In the genomic region with DNA sequence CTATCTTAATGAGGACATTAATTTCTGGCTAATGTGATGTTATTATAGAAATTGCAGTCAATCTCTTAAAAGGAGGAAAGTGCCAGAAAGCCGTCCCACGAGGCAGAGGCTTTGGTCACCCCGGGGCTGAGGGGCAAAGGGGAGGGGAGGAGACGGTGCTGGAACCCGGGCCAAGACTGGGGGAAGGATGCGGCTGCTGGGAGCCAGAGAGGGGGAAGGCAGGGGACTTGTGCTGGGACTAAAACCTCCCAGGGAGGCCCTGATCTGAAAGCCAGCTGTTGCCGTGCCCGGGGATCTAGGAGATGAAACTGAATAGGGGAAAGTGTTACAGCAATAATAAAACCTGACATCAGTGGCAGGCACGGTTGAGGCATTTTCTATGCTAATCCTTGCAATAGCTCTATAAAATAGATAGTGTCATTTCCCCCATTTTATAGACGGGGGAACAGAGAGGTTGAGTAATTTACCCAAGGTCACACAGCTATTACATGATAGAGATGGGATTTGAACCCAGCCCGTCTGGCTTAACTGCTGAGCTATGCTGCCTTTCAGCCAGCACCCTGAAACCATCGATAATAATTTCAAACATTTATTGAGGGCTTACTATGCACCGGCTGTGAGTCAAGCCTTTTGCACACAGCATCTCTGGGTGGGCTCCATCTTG, we compare ENCODE assay signal across 6 cellular contexts.
DNase-seq lines count a peak whose midpoint lies in the region; ATAC-seq, FAIRE-seq and TF ChIP-seq lines count a peak whose summit lies in the region.
"Not testable (repeated sequence)": the region's sequence is repeated elsewhere in the genome, so short reads cannot be mapped to it uniquely, and the experiment has no call there.

No MANE protein-coding gene starts in this region.

- not testable (repeated sequence) for H3K23me2 ChIP-seq in H9 (ENCODE audit: insufficient read length, low read depth, low read length, poor library complexity, severe bottlenecking)

- not testable (repeated sequence) for H3K9ac ChIP-seq in H9 (ENCODE audit: extremely low read depth, insufficient read length, low read length); K562 (ENCODE audit: insufficient read depth in 1 of 2, low read depth in 2 of 2, low read length in 2 of 2); kidney (ENCODE audit: low read length in 2 of 2)

- H4K20me1 ChIP-seq in H9 (ENCODE audit: control insufficient read depth, insufficient read depth, insufficient read length); K562 (replicated peaks; ENCODE audit: control insufficient read depth, insufficient read depth, low read length): not testable (repeated sequence)

- DNase-seq in H9; K562 (ENCODE audit: extremely low read depth in 1 of 4, low spot score in 3 of 4); left cardiac atrium: not testable (repeated sequence)
- DNase-seq in NCI-H82 (lab: John Stamatoyannopoulos, UW): peak; percentile 52
- peak; percentile 85 for DNase-seq in kidney
- DNase-seq in midbrain (lab: John Stamatoyannopoulos, UW): peak; percentile 25

- H3K79me1 ChIP-seq in H9 (ENCODE audit: insufficient read depth, low read depth, low read length, poor library complexity, severe bottlenecking): not testable (repeated sequence)

- H3K79me2 ChIP-seq in H9 (ENCODE audit: insufficient read depth, low read length); K562 (ENCODE audit: control insufficient read depth, insufficient read depth, low read length): not testable (repeated sequence)

- H3K4ac ChIP-seq in H9 (ENCODE audit: low read depth, low read length): not testable (repeated sequence)

- BruUV-seq in K562 (replicated peaks; lab: Mats Ljungman, UMichigan): not testable (repeated sequence)

- H3K36me3 Mint-ChIP-seq in H9 (ENCODE audit: insufficient read depth in 1 of 3, low read depth in 3 of 3): not testable (repeated sequence)

- not testable (repeated sequence) for H3T11ph ChIP-seq in H9 (ENCODE audit: low read length)

- H3K9me3 ChIP-seq in H9 (ENCODE audit: control insufficient read depth, low read depth, low read length); K562 (replicated peaks; ENCODE audit: control insufficient read depth, insufficient read depth, low read depth, low read length); kidney (ENCODE audit: control insufficient read depth in 1 of 2, low read length in 2 of 2): not testable (repeated sequence)

- H2BK12ac ChIP-seq in H9 (ENCODE audit: insufficient read length, low read depth, low read length): not testable (repeated sequence)

- TF ChIP-seq EP300 in K562 (IDR thresholded peaks at IDR 0.05; ENCODE audit: low read length): not testable (repeated sequence)

- H4K5ac ChIP-seq in H9 (ENCODE audit: insufficient read length, low read depth, low read length): not testable (repeated sequence)

- POLR2A ChIA-PET in K562 (lab: Yijun Ruan, JAX): not testable (repeated sequence)

- in situ Hi-C loops in K562 (cut with MboI): not testable (repeated sequence)

- H3K9me1 ChIP-seq in K562 (ENCODE audit: control insufficient read depth, insufficient read depth, low read length): not testable (repeated sequence)

- H3K27ac Mint-ChIP-seq in H9: peak overlapping the region in 2 of 3 experiments; percentile 60 to 90; a peak in 1 of 7 replicates

- not testable (repeated sequence) for H3K27me3 Mint-ChIP-seq in H9 (ENCODE audit: low read depth)

- intact Hi-C loops in K562 (cut with micrococcal nuclease); left cardiac atrium (cut with DNase I); kidney (cut with DNase I): not testable (repeated sequence)

- H4K8ac ChIP-seq in H9 (replicated peaks; ENCODE audit: insufficient read length, low read depth, low read length): not testable (repeated sequence)

- TF ChIP-seq POLR2A in K562 (conservative IDR thresholded peaks at IDR 0.05): not testable (repeated sequence)

- H2BK20ac ChIP-seq in H9 (ENCODE audit: low read depth, low read length, poor library complexity, severe bottlenecking): not testable (repeated sequence)

- H3K27me3 ChIP-seq in H9 (ENCODE audit: insufficient read depth, low read length); K562 (ENCODE audit: control insufficient read depth in 2 of 2, insufficient read depth in 2 of 2, low read length in 2 of 2): not testable (repeated sequence)

- H2BK120ac ChIP-seq in H9 (ENCODE audit: low read depth, low read length, poor library complexity, severe bottlenecking): not testable (repeated sequence)

- CTCF ChIA-PET in K562 (lab: Yijun Ruan, JAX; ENCODE audit: low intra/inter-chr PET ratio): interaction anchor here (0.6 kb wide), 1 partner anchor 134 kb away, joined by 4 read pairs; no protein-coding TSS in a partner anchor

- not testable (repeated sequence) for H3K14ac ChIP-seq in H9 (ENCODE audit: insufficient read depth, low read length)

- not testable (repeated sequence) for H4K91ac ChIP-seq in H9 (ENCODE audit: insufficient read length, low read depth, low read length)

- not testable (repeated sequence) for H2BK15ac ChIP-seq in H9 (ENCODE audit: low read depth, low read length)

- H3K36me3 ChIP-seq in K562 (ENCODE audit: control insufficient read depth, insufficient read depth, low read length); kidney (ENCODE audit: control insufficient read depth in 1 of 2, insufficient read depth in 2 of 2, low read length in 2 of 2): not testable (repeated sequence)

- not testable (repeated sequence) for H2BK5ac ChIP-seq in H9 (ENCODE audit: insufficient read length, low read length)

- not testable (repeated sequence) for H3K27ac ChIP-seq in H9 (ENCODE audit: insufficient read length, low read depth, low read length); K562 (ENCODE audit: extremely low read depth, low read depth, low read length); kidney (ENCODE audit: low read depth in 2 of 2, low read length in 2 of 2)

- no CpG with 5 or more reads among the region's 13 CpGs for WGBS in H9 (ENCODE audit: extremely low coverage, insufficient read length, low lambda C conversion rate)
- 16% methylated on average over 9 of the region's 13 CpGs for WGBS in K562 (ENCODE audit: insufficient coverage, low coverage, missing lambda C conversion rate)

- not testable (repeated sequence) for FAIRE-seq in K562 (lab: Jason Lieb, UNC); kidney (lab: Jason Lieb, UNC)

- not testable (repeated sequence) for ATAC-seq in K562
- peak; percentile 19 to 84 for ATAC-seq in left cardiac atrium

- H3K4me2 ChIP-seq in H9 (ENCODE audit: insufficient read depth, insufficient read length, low read length); K562 (ENCODE audit: insufficient read depth, low read length): not testable (repeated sequence)

- H3K18ac ChIP-seq in H9 (ENCODE audit: insufficient read length, low read depth, low read length): not testable (repeated sequence)

- not testable (repeated sequence) for H3K4me3 Mint-ChIP-seq in H9

- not testable (repeated sequence) for H2AFZ ChIP-seq in H9 (ENCODE audit: low read length); K562 (ENCODE audit: low read depth, low read length)

- H3K9me3 Mint-ChIP-seq in H9: not testable (repeated sequence)

- not testable (repeated sequence) for TF ChIP-seq CTCF in H9 (conservative IDR thresholded peaks at IDR 0.05); K562 (IDR thresholded peaks at IDR 0.05 in 2 of 3, conservative IDR thresholded peaks at IDR 0.05 in 1 of 3; ENCODE audit: insufficient read depth in 2 of 3, low read depth in 1 of 3, low read length in 3 of 3); kidney (IDR thresholded peaks at IDR 0.05; ENCODE audit: borderline replicate concordance, extremely low read depth, insufficient read depth)

- H3K23ac ChIP-seq in H9 (ENCODE audit: insufficient read length, low read depth, low read length): not testable (repeated sequence)

- H3K56ac ChIP-seq in H9 (ENCODE audit: insufficient read length, low read depth, low read length): not testable (repeated sequence)

- not testable (repeated sequence) for H3K4me3 ChIP-seq in K562; kidney (ENCODE audit: low read length in 2 of 2)

- peaks cover 12 to 44% of the 10 kb centered on the region in 2 experiments for H3K4me1 Mint-ChIP-seq in H9

- TF ChIP-seq RAD21 in K562 (CRISPR knock-in tag; conservative IDR thresholded peaks at IDR 0.05 in 1 of 2, IDR thresholded peaks at IDR 0.05 in 1 of 2): not testable (repeated sequence)

- H2AK5ac ChIP-seq in H9 (ENCODE audit: insufficient read length, low read length): not testable (repeated sequence)

- H3K4me1 ChIP-seq in H9 (ENCODE audit: insufficient read depth, low read length); K562 (replicated peaks in 1 of 2; ENCODE audit: control insufficient read depth in 2 of 2, insufficient read depth in 2 of 2, low read length in 2 of 2); kidney (ENCODE audit: control insufficient read depth in 1 of 2, insufficient read depth in 1 of 2, low read depth in 1 of 2, low read length in 2 of 2): not testable (repeated sequence)

TF ChIP-seq in K562, 482 proteins besides CTCF, POLR2A, EP300 and RAD21:
- TF ChIP-seq KDM1A (IDR thresholded peaks at IDR 0.05) (peak; percentile 73 to 81), BRD9 (IDR thresholded peaks at IDR 0.05; ENCODE audit: low read depth, partially characterized antibody) (peak; percentile 68), CHD4 (IDR thresholded peaks at IDR 0.05; ENCODE audit: insufficient read depth, insufficient replicate concordance, low read depth, low read length, poor library complexity, severe bottlenecking) (peak; percentile 28), ADNP (tag; IDR thresholded peaks at IDR 0.05) (peak; percentile 88), RBM25 (IDR thresholded peaks at IDR 0.05; ENCODE audit: low read depth, low read length, severe bottlenecking) (peak; percentile 90), SMARCA5 (IDR thresholded peaks at IDR 0.05) (peak; percentile 84), PTBP1 (IDR thresholded peaks at IDR 0.05; ENCODE audit: low read depth, low read length) (0 out of 2 replicates have a peak, but pooled peaks have one; percentile 39), HDAC2 (IDR thresholded peaks at IDR 0.05) (peak; percentile 79; the same call in 1 of the 2 replicates), BCOR (IDR thresholded peaks at IDR 0.05) (peak; percentile 95), ZFP36 (IDR thresholded peaks at IDR 0.05; ENCODE audit: low read depth, low read length, partially characterized antibody) (peak; percentile 79)
